Comparison of ENCODE assay signal across 15 cellular contexts in the genomic region with DNA sequence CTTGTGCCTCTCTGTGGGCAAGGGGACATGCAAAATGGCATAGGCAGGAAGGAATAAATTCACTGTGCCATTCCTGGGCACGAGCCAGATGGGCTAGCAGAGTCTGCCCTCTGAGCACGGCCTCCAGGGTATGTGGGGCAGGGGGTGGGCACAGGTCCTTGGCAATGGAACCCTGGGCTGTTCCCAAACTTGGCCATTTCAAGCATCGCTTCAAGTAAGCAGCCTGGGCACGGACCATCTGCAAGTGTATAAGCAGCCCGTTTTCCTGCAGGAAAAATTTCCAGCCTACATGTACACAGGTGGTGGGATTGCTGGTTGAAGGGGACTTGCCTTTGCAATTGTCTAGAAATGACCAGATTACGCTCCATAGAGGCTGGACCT. TPM values are rescaled to one million over a fixed set of nuclear protein-coding genes. Genes with fewer than 3 reads are reported as not detected.
A peak's percentile ranks its signal among the peaks of the same experiment; 100 is the strongest.
DNase-seq lines count a peak whose midpoint lies in the region; ATAC-seq and TF ChIP-seq lines count a peak whose summit lies in the region.
"Had no signal": no experiment of that assay in that cellular context is flagged by ENCODE, and none has a peak within 500 bp of the region (broad histone marks: within the 10 kb centered on the region; RNA-seq: fewer than 3 reads in every experiment).

No MANE protein-coding gene starts in this region.

- no peaks in the 10 kb centered on the region for H3K27me3 ChIP-seq in Panc1 (ENCODE audit: control insufficient read depth, insufficient read depth, low read length)
- no peaks in the 10 kb centered on the region for H3K27me3 ChIP-seq in esophagus squamous epithelium
- no peaks in the 10 kb centered on the region for H3K27me3 ChIP-seq in prostate gland (replicated peaks; ENCODE audit: insufficient read depth)
- no peaks in the 10 kb centered on the region for H3K27me3 ChIP-seq in testis

- CTCF ChIA-PET in Panc1 (lab: Charles Lee) = no interaction called here

- no peak overlapping the region for H3K4me3 ChIP-seq in Panc1 (ENCODE audit: low read depth in 2 of 2, low read length in 2 of 2)
- no peak overlapping the region for H3K4me3 ChIP-seq in esophagus squamous epithelium
- H3K4me3 ChIP-seq in prostate gland = no peak overlapping the region
- no peak overlapping the region for H3K4me3 ChIP-seq in testis
- H3K4me3 ChIP-seq: SK-N-MC had no signal

- POLR2A ChIA-PET in Panc1 (lab: Charles Lee) = no interaction called here

- H3K4me1 ChIP-seq in Panc1 (ENCODE audit: control insufficient read depth, insufficient read depth, low read length) (peaks cover 84% of the 10 kb centered on the region), esophagus squamous epithelium (peaks cover 68 to 96% (median 69%) of the 10 kb centered on the region in 3 donors), prostate gland (replicated peaks) (peaks cover 65% of the 10 kb centered on the region), testis (peaks cover 35% of the 10 kb centered on the region)

- H3K9me3 ChIP-seq in Panc1 (ENCODE audit: control insufficient read depth, insufficient read depth, low read depth, low read length) = no peaks in the 10 kb centered on the region
- no peaks in the 10 kb centered on the region for H3K9me3 ChIP-seq in esophagus squamous epithelium
- H3K9me3 ChIP-seq in prostate gland = no peaks in the 10 kb centered on the region
- H3K9me3 ChIP-seq in testis = no peaks in the 10 kb centered on the region

- ATAC-seq in Panc1 (no peak; the same call in 1 of the 2 replicates), GM18861 (IDR thresholded peaks at IDR 0.05; ENCODE audit: unreplicated experiment) (no peak)
- ATAC-seq: activated CD4-positive, alpha-beta T cell treated with anti-CD3 and anti-CD28 coated beads for 36 hours; activated CD8-positive, alpha-beta memory T cell treated with anti-CD3 and anti-CD28 coated beads, Interleukin-2, amount 10 ng/mL, durations not matched to agents 7 days and 5 days; effector memory CD8-positive, alpha-beta T cell had no signal

- 59 to 77% methylated on average over 3 to 5 of the region's 6 CpGs for WGBS in esophagus squamous epithelium, 2 donors
- WGBS in prostate gland = 76% methylated on average over 6 of the region's 6 CpGs
- 78 to 81% methylated on average over 6 of the region's 6 CpGs for WGBS in testis, 2 donors

- in situ Hi-C loops in Panc1 (cut with HindIII; ENCODE audit: low pct_unique_long_range_greater_than_20kb, low sequenced_read_pairs) = no loop called here

- TF ChIP-seq POLR2A in esophagus squamous epithelium (IDR thresholded peaks at IDR 0.05) (no peak), prostate gland (IDR thresholded peaks at IDR 0.05) (no peak), testis (IDR thresholded peaks at IDR 0.05) (no peak)

- H3K36me3 ChIP-seq in Panc1 (ENCODE audit: control insufficient read depth, insufficient read depth, low read length) (no peaks in the 10 kb centered on the region), esophagus squamous epithelium (no peaks in the 10 kb centered on the region), prostate gland (no peaks in the 10 kb centered on the region), testis (ENCODE audit: low read depth, missing control alignments) (no peaks in the 10 kb centered on the region)

- H3K27ac ChIP-seq in Panc1 (ENCODE audit: low read length) (peak overlapping the region; percentile 74), esophagus squamous epithelium (peak overlapping the region in 3 of 4 donors; percentile 75 to 97 (median 79)), prostate gland (peak overlapping the region; percentile 60 to 84), testis (no peak overlapping the region)
- H3K27ac ChIP-seq: SK-N-MC had no signal

- intact Hi-C loops in Panc1 (cut with micrococcal nuclease; ENCODE audit: unreplicated experiment) (no loop called here), esophagus squamous epithelium (cut with DNase I) (no loop called here), prostate gland (cut with DNase I) (loop anchor here (5.0 kb wide), 2 partner anchors 39 to 41 kb away; a partner anchor contains a TSS), testis (cut with DNase I; ENCODE audit: low total_unique reads) (no loop called here)

- no TSS peak for BruUV-seq in Panc1 (replicated peaks; lab: Mats Ljungman, UMichigan)

- TF ChIP-seq CTCF in Panc1 (IDR thresholded peaks at IDR 0.05) (no peak), esophagus squamous epithelium (IDR thresholded peaks at IDR 0.05) (no peak), prostate gland (IDR thresholded peaks at IDR 0.05) (no peak), testis (IDR thresholded peaks at IDR 0.05) (no peak)

- peak; percentile 87 for DNase-seq in DMS 273 (lab: John Stamatoyannopoulos, UW; ENCODE audit: unreplicated experiment)
- DNase-seq in Panc1 (ENCODE audit: low read depth, low spot score) = no peak
- DNase-seq in esophagus squamous epithelium (lab: John Stamatoyannopoulos, UW) = no peak
- no peak for DNase-seq in prostate gland (ENCODE audit: low spot score)
- no peak for DNase-seq in cortex of kidney (lab: John Stamatoyannopoulos, UW)
- no peak for DNase-seq in testis
- no peak for DNase-seq in NCI-H69 (lab: John Stamatoyannopoulos, UW)
- DNase-seq: activated CD4-positive, alpha-beta T cell treated with anti-CD3 and anti-CD28 coated beads for 36 hours; activated CD8-positive, alpha-beta memory T cell treated with anti-CD3 and anti-CD28 coated beads, Interleukin-2, amount 10 ng/mL, durations not matched to agents 7 days and 5 days; AML-193; effector memory CD8-positive, alpha-beta T cell; stimulated activated CD4-positive, alpha-beta T cell treated with anti-CD3 and anti-CD28 coated beads, Interleukin-1b, Interleukin-23, amount 100 ng/mL, for 48 hours; T-helper 9 cell had no signal

RNA-seq across cellular contexts. Expression of a gene that starts 40.3 kb away (rescaled TPM):
- total RNA-seq in Panc1 (2021; ENCODE audit: unreplicated experiment) = 96.6 TPM
- 64.9 TPM for polyA plus RNA-seq in Panc1 (2012; ENCODE audit: insufficient read length)
- 10 to 100 TPM; 23.4 to 52.0 (median 27.1) TPM for total RNA-seq in esophagus squamous epithelium
- total RNA-seq in prostate gland = 10 to 100 TPM; 35.1 to 47.2 TPM
- 10 to 100 TPM; 26.4 to 28.3 TPM for total RNA-seq in testis
- 25.6 TPM for polyA plus RNA-seq in testis (ENCODE audit: insufficient read depth, low read depth, low replicate concordance)

Comparison
In these comparisons a context has a peak if more than half of its experiments do, and no peak if none do; other contexts are left out.
1. H3K27ac ChIP-seq: peak in Panc1 (single experiment), esophagus squamous epithelium (3 of 4) and prostate gland (2 of 2); none in testis (0 of 2).